In the genomic region with DNA sequence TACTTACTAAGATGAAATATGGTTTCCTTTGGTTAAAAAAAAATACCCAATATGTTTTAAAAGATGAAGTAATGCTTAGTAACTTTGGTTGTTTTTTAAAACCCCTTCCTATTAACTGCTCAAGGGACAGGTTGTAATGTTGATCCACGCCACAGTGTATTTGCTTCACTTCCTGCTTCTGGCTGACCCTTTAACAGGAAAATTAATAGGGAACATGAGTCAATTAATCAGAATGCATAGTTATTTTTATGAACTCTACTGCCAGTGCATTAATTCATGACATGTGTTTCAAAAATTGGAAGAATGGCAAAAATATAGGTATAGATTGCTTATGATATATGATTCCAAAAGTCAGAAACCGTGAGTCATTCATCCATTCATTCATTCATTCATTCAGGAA, we compare ENCODE assay signal across 1 cellular context.
TF ChIP-seq lines count a peak whose summit lies in the region.

No MANE protein-coding gene starts in this region.

TF ChIP-seq in IMR-90, 13 proteins besides CTCF, POLR2A, EP300 and RAD21 (continued from another document):
- TF ChIP-seq SMC3 (IDR thresholded peaks at IDR 0.05; ENCODE audit: low read depth, low read length) (no peak), NFE2L2 (IDR thresholded peaks at IDR 0.05; ENCODE audit: low read depth, low read length) (no peak), CHD1 (IDR thresholded peaks at IDR 0.05; ENCODE audit: low read depth, low read length) (no peak), RFX5 (IDR thresholded peaks at IDR 0.05; ENCODE audit: low read depth, low read length) (no peak), RCOR1 (IDR thresholded peaks at IDR 0.05; ENCODE audit: insufficient replicate concordance, low read length) (no peak), FOS (IDR thresholded peaks at IDR 0.05; ENCODE audit: low read depth, low read length) (no peak)
